Comparison of ENCODE assay signal across 34 cellular contexts in the genomic region with DNA sequence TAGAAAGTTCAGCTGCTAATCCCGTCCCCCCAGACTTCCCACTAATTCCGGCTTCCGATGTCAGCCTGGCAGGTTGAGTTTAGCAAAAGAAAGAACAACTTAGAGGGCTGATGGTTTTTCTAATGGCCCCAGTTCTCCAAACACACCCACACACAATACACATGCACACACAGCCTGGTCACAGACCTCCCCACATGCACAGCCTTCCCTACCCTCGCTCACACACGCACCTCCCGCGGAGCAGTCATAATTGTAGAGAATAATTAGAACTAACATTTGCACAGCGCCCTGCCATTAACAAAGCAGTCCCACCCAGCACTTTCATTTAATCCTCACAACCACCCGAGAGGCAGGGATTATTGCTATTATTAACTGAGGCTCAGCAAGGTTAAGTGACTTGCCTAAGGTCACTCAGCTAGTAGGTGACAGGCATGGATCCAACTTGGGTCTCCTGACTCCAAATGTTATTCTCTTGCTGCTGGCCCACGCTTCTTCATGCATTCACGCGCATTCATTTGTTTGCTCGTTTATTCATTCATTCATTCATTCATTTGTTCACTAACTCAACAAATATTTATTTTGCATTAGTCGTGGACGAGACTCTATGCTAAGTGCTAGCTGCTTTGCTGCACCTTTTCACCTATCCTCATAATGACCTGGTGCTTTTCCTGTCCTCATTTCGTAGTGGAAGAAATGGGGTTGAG.
"Had no signal": no experiment of that assay in that cellular context is flagged by ENCODE, and none has a peak within 500 bp of the region (broad histone marks: within the 10 kb centered on the region; RNA-seq: fewer than 3 reads in every experiment).

No MANE protein-coding gene starts in this region.

- DNase-seq: activated CD4-positive, alpha-beta T cell treated with anti-CD3 and anti-CD28 coated beads, Interleukin-2, amount 50 U/mL, for 1 hour; activated CD4-positive, CD25-positive, alpha-beta regulatory T cell treated with anti-CD3 and anti-CD28 coated beads, Interleukin-2, amount 50 U/mL, for 72 hours; activated CD8-positive, alpha-beta T cell treated with anti-CD3 and anti-CD28 coated beads for 36 hours; activated effector memory CD4-positive, alpha-beta T cell treated with Interleukin-2 at 50 U/mL for 16 hours; activated naive CD4-positive, alpha-beta T cell treated with anti-CD3 and anti-CD28 coated beads for 36 hours; activated naive CD8-positive, alpha-beta T cell treated with anti-CD3 and anti-CD28 coated beads for 36 hours; activated T-cell treated with anti-CD3 and anti-CD28 coated beads for 4 hours; activated T-cell treated with anti-CD3 and anti-CD28 coated beads, Interleukin-2, amount 50 U/mL, for 72 hours; adrenal gland; cerebellar nuclear complex; colonic mucosa; dorsolateral prefrontal cortex; effector memory CD4-positive, alpha-beta T cell; head of caudate nucleus; hippocampal formation; left cardiac atrium; mammary epithelial cell; naive B cell; nucleus accumbens; pancreas; stimulated activated CD4-positive, alpha-beta T cell treated with anti-CD3 and anti-CD28 coated beads, Interleukin-1b, Interleukin-23, amount 100 ng/mL, for 48 hours; stimulated activated CD4-positive, alpha-beta T cell treated with anti-CD3 and anti-CD28 coated beads, Interleukin-4, amount 100 ng/mL, for 4 hours; stimulated activated CD8-positive, alpha-beta memory T cell treated with anti-CD3 and anti-CD28 coated beads, Interleukin-4, amount 100 ng/mL, for 48 hours; stimulated activated naive CD8-positive, alpha-beta T cell treated with anti-CD3 and anti-CD28 coated beads, Interleukin-15, amount 100 ng/mL, for 72 hours; substantia nigra; T-helper 2 cell; upper lobe of left lung had no signal

- H3K36me3 Mint-ChIP-seq: activated naive CD8-positive, alpha-beta T cell treated with anti-CD3 and anti-CD28 coated beads for 36 hours; brain; naive B cell; stimulated activated memory B cell treated with anti-CD40 and anti-IgM and Interleukin-4, amounts not matched to agents 10 μg/mL and 1 μg/mL and 100 μg/mL, for 72 hours had no signal

- H3K4me3 Mint-ChIP-seq: activated CD8-positive, alpha-beta T cell treated with anti-CD3 and anti-CD28 coated beads for 36 hours; activated naive CD4-positive, alpha-beta T cell treated with anti-CD3 and anti-CD28 coated beads for 36 hours; activated naive CD8-positive, alpha-beta T cell treated with anti-CD3 and anti-CD28 coated beads for 36 hours; activated T-cell treated with anti-CD3 and anti-CD28 coated beads, Interleukin-2, amount 50 U/mL, for 72 hours; naive B cell; stimulated activated memory B cell treated with anti-CD40 and anti-IgM and Interleukin-4, amounts not matched to agents 10 μg/mL and 1 μg/mL and 100 μg/mL, for 72 hours; stimulated activated naive CD8-positive, alpha-beta T cell treated with anti-CD3 and anti-CD28 coated beads, Interleukin-15, amount 100 ng/mL, for 72 hours had no signal

- H3K4me1 ChIP-seq: colonic mucosa had no signal

- H3K27ac Mint-ChIP-seq: activated CD8-positive, alpha-beta T cell treated with anti-CD3 and anti-CD28 coated beads for 36 hours; activated naive CD4-positive, alpha-beta T cell treated with anti-CD3 and anti-CD28 coated beads for 36 hours; activated naive CD8-positive, alpha-beta T cell treated with anti-CD3 and anti-CD28 coated beads for 36 hours; activated T-cell treated with anti-CD3 and anti-CD28 coated beads, Interleukin-2, amount 50 U/mL, for 72 hours; stimulated activated memory B cell treated with anti-CD40 and anti-IgM and Interleukin-4, amounts not matched to agents 10 μg/mL and 1 μg/mL and 100 μg/mL, for 72 hours; stimulated activated naive CD8-positive, alpha-beta T cell treated with anti-CD3 and anti-CD28 coated beads, Interleukin-15, amount 100 ng/mL, for 72 hours had no signal

- H3K27ac ChIP-seq: adrenal gland, ascending aorta, cardiac muscle cell, colonic mucosa, dorsolateral prefrontal cortex, pancreas, prostate gland, upper lobe of left lung, vagina had no signal

- H3K9me3 ChIP-seq: adrenal gland, ascending aorta, colonic mucosa, pancreas, prostate gland, upper lobe of left lung, vagina had no signal

- H3K4me3 ChIP-seq: adrenal gland, ascending aorta, cardiac muscle cell, colonic mucosa, dorsolateral prefrontal cortex, pancreas, prostate gland, smooth muscle cell, upper lobe of left lung, vagina had no signal

- H3K9me3 Mint-ChIP-seq: activated CD8-positive, alpha-beta T cell treated with anti-CD3 and anti-CD28 coated beads for 36 hours; activated naive CD4-positive, alpha-beta T cell treated with anti-CD3 and anti-CD28 coated beads for 36 hours; activated naive CD8-positive, alpha-beta T cell treated with anti-CD3 and anti-CD28 coated beads for 36 hours; activated T-cell treated with anti-CD3 and anti-CD28 coated beads, Interleukin-2, amount 50 U/mL, for 72 hours; stimulated activated memory B cell treated with anti-CD40 and anti-IgM and Interleukin-4, amounts not matched to agents 10 μg/mL and 1 μg/mL and 100 μg/mL, for 72 hours; stimulated activated naive CD8-positive, alpha-beta T cell treated with anti-CD3 and anti-CD28 coated beads, Interleukin-15, amount 100 ng/mL, for 72 hours had no signal

- H3K36me3 ChIP-seq: adrenal gland, ascending aorta, cardiac muscle cell, colonic mucosa, pancreas, prostate gland, upper lobe of left lung, vagina had no signal

- H3K27me3 ChIP-seq: ascending aorta had no signal
